12 cellular contexts compared by ENCODE assay signal in genomic region chr5:90227688-90228087, GRCh38.
"Had no signal": no experiment of that assay in that cellular context is flagged by ENCODE, and none has a peak within 500 bp of the region (broad histone marks: within the 10 kb centered on the region; RNA-seq: fewer than 3 reads in every experiment).

No MANE protein-coding gene starts in this region.

- H3K4me1 ChIP-seq: spleen, upper lobe of right lung had no signal

- DNase-seq: activated CD4-positive, alpha-beta memory T cell treated with anti-CD3 and anti-CD28 coated beads for 36 hours; activated CD4-positive, alpha-beta T cell treated with anti-CD3 and anti-CD28 coated beads for 1 hour; activated gamma-delta T cell treated with Interleukin-2 at 50 U/mL for 16 hours; activated T-cell treated with anti-CD3 and anti-CD28 coated beads, Interleukin-2, amount 50 U/mL, for 72 hours; central memory CD4-positive, alpha-beta T cell; dermis blood vessel endothelial cell; glutamatergic neuron; naive B cell; spleen; stimulated activated CD4-positive, alpha-beta T cell treated with anti-CD3 and anti-CD28 coated beads, Interleukin-1b, Interleukin-23, amount 100 ng/mL, for 48 hours; stimulated activated naive B cell treated with anti-CD40 and anti-IgM and Interleukin-4, amounts not matched to agents 10 μg/mL and 1 μg/mL and 100 μg/mL, for 72 hours; upper lobe of right lung had no signal

- H3K27me3 Mint-ChIP-seq: activated CD4-positive, alpha-beta memory T cell treated with anti-CD3 and anti-CD28 coated beads for 36 hours had no signal

- H3K4me3 Mint-ChIP-seq: activated CD4-positive, alpha-beta memory T cell treated with anti-CD3 and anti-CD28 coated beads for 36 hours; activated T-cell treated with anti-CD3 and anti-CD28 coated beads, Interleukin-2, amount 50 U/mL, for 72 hours; naive B cell; stimulated activated naive B cell treated with anti-CD40 and anti-IgM and Interleukin-4, amounts not matched to agents 10 μg/mL and 1 μg/mL and 100 μg/mL, for 72 hours had no signal

- H3K9me3 Mint-ChIP-seq: activated CD4-positive, alpha-beta memory T cell treated with anti-CD3 and anti-CD28 coated beads for 36 hours; activated T-cell treated with anti-CD3 and anti-CD28 coated beads, Interleukin-2, amount 50 U/mL, for 72 hours; naive B cell; stimulated activated naive B cell treated with anti-CD40 and anti-IgM and Interleukin-4, amounts not matched to agents 10 μg/mL and 1 μg/mL and 100 μg/mL, for 72 hours had no signal

- H3K36me3 ChIP-seq: spleen, upper lobe of right lung had no signal

- ATAC-seq: activated T-cell treated with anti-CD3 and anti-CD28 coated beads, Interleukin-2, amount 50 U/mL, for 72 hours; stimulated activated naive B cell treated with anti-CD40 and anti-IgM and Interleukin-4, amounts not matched to agents 10 μg/mL and 1 μg/mL and 100 μg/mL, for 72 hours; upper lobe of right lung had no signal

- H3K4me3 ChIP-seq: spleen, upper lobe of right lung had no signal

- H3K27ac Mint-ChIP-seq: activated CD4-positive, alpha-beta memory T cell treated with anti-CD3 and anti-CD28 coated beads for 36 hours; activated T-cell treated with anti-CD3 and anti-CD28 coated beads, Interleukin-2, amount 50 U/mL, for 72 hours; stimulated activated naive B cell treated with anti-CD40 and anti-IgM and Interleukin-4, amounts not matched to agents 10 μg/mL and 1 μg/mL and 100 μg/mL, for 72 hours had no signal

- H3K36me3 Mint-ChIP-seq: activated CD4-positive, alpha-beta memory T cell treated with anti-CD3 and anti-CD28 coated beads for 36 hours; naive B cell; stimulated activated naive B cell treated with anti-CD40 and anti-IgM and Interleukin-4, amounts not matched to agents 10 μg/mL and 1 μg/mL and 100 μg/mL, for 72 hours had no signal

- H3K9me3 ChIP-seq: spleen, upper lobe of right lung had no signal

- H3K27me3 ChIP-seq: spleen had no signal

- H3K27ac ChIP-seq: spleen, upper lobe of right lung had no signal
